Comparison of ENCODE assay signal across 10 cellular contexts in the genomic region with DNA sequence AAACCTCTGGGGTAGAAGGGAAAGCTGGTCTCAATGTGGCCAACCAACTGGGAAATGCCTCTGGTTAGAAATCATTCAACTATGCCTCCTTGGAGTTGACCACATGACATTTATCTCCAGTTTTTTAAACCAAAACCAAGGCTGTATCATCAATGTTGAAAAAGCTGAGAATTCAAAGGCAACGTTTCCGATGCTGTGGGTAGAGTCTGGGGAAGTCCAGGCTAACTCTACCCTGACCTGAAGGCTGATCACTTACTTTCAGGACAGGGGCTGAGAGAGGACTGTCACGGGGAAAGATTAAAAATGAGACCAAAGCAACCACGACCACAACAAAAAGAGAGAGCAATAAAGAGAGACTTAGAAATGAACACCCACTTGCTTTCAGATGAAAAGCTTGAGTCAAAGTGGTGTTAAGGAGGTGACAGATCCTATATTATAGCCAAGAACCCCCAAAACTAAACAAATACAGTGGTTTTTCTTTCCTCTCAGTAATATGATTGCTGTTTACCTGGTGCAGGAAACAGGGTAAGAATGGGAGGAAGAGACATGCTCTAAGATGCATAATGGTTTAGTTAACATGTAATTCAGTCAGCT.
DNase-seq lines count a peak whose midpoint lies in the region; ATAC-seq lines count a peak whose summit lies in the region.
"Had no signal": no experiment of that assay in that cellular context is flagged by ENCODE, and none has a peak within 500 bp of the region (broad histone marks: within the 10 kb centered on the region; RNA-seq: fewer than 3 reads in every experiment).

No MANE protein-coding gene starts in this region.

- peak; percentile 82 to 87 for ATAC-seq in activated CD4-positive, CD25-positive, alpha-beta regulatory T cell treated with anti-CD3 and anti-CD28 coated beads, Interleukin-2, amount 50 U/mL, for 24 hours
- peak; percentile 93 for ATAC-seq in GM21723 (IDR thresholded peaks at IDR 0.05; ENCODE audit: unreplicated experiment)
- peak; percentile 76 for ATAC-seq in HG03558 (IDR thresholded peaks at IDR 0.05; ENCODE audit: extremely low read depth, unreplicated experiment)

- no peak for DNase-seq in activated CD4-positive, CD25-positive, alpha-beta regulatory T cell (lab: John Stamatoyannopoulos, UW)
- DNase-seq in stimulated activated CD4-positive, alpha-beta T cell treated with anti-CD3 and anti-CD28 coated beads, Interleukin-4, amount 100 ng/mL, for 24 hours, result peak; percentile 55
- DNase-seq in iPS-NIHi7 (ENCODE audit: extremely low spot score) (no peak), COR-L47 (lab: John Stamatoyannopoulos, UW) (no peak), NCI-H524 treated with DMSO at 0.1 percent for 48 hours (lab: John Stamatoyannopoulos, UW) (no peak)
- DNase-seq: natural killer cell, NCI-H524 had no signal
